In the genomic region with DNA sequence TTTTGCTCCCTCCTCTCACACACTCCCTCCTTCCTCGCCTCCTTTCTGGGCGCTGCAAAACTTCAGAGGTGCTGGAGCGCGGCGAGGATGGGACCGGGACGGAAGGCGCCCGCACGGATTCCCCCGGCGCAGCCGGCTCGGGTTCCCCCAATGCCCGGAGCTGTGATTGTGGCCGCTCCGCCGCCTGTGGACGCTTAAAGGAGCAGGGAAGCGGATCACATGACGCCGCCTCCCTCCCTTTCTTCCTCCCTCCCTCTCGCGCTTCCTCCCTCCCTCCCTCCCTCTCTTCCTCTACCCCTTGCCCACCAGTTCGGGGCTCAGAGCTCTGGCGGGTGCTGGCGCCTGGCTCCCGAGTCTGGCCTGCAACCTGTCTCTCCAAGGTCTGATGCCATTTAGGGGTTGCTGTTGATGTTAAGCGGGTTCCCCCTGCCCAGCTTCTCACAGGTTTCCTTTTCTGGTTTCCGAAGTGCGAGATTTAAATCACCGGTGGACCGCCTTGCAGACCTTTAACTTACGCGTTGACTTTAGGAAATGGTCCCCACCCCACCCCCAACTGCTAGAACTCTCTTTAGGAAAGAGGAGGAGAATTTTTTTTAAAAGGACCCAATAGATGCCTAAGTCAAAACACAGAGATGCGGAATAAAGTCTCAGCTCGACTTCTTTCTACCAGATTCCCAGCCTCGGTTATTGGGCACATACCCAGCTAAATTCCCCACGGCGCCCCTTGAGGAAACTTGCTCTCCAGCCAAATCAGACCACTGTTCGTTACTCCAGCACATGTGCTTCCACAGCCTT, we compare ENCODE assay signal across 2 cellular contexts.
TF ChIP-seq lines count a peak whose summit lies in the region.

Gene WLS, minus strand, starts transcription at position 170 of the 795 bp plus-strand sequence. CDS start 224 bp downstream, outside the sequence.

TF ChIP-seq in HCT116, 20 proteins besides CTCF, POLR2A, EP300 and RAD21 (continued from another document):
- TF ChIP-seq ZBTB33 (IDR thresholded peaks at IDR 0.05; ENCODE audit: extremely low read depth, insufficient replicate concordance, low read length): no peak
- peak; percentile 43 for TF ChIP-seq MAX (IDR thresholded peaks at IDR 0.05)
- TF ChIP-seq FOSL1 (IDR thresholded peaks at IDR 0.05; ENCODE audit: low read depth): no peak
- TF ChIP-seq TCF7L2 (IDR thresholded peaks at IDR 0.05; ENCODE audit: borderline replicate concordance, extremely low read depth, insufficient read depth, insufficient read length): peak; percentile 67
TF ChIP-seq in HCT116: peak in this region for 5.

TF ChIP-seq in PFSK-1, 5 proteins besides CTCF, POLR2A, EP300 and RAD21 (continued from another document):
- TF ChIP-seq, protein P1, sequence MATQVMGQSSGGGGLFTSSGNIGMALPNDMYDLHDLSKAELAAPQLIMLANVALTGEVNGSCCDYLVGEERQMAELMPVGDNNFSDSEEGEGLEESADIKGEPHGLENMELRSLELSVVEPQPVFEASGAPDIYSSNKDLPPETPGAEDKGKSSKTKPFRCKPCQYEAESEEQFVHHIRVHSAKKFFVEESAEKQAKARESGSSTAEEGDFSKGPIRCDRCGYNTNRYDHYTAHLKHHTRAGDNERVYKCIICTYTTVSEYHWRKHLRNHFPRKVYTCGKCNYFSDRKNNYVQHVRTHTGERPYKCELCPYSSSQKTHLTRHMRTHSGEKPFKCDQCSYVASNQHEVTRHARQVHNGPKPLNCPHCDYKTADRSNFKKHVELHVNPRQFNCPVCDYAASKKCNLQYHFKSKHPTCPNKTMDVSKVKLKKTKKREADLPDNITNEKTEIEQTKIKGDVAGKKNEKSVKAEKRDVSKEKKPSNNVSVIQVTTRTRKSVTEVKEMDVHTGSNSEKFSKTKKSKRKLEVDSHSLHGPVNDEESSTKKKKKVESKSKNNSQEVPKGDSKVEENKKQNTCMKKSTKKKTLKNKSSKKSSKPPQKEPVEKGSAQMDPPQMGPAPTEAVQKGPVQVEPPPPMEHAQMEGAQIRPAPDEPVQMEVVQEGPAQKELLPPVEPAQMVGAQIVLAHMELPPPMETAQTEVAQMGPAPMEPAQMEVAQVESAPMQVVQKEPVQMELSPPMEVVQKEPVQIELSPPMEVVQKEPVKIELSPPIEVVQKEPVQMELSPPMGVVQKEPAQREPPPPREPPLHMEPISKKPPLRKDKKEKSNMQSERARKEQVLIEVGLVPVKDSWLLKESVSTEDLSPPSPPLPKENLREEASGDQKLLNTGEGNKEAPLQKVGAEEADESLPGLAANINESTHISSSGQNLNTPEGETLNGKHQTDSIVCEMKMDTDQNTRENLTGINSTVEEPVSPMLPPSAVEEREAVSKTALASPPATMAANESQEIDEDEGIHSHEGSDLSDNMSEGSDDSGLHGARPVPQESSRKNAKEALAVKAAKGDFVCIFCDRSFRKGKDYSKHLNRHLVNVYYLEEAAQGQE (IDR thresholded peaks at IDR 0.05; ENCODE audit: insufficient read depth in 1 of 2, low read depth in 2 of 2, low read length in 2 of 2): no peak
- TF ChIP-seq SIN3A (IDR thresholded peaks at IDR 0.05; ENCODE audit: borderline replicate concordance, insufficient read depth, low read length): 0 out of 2 replicates have a peak, but pooled peaks have one; percentile 46
